ENCODE assay signal across 16 cellular contexts in the genomic region with DNA sequence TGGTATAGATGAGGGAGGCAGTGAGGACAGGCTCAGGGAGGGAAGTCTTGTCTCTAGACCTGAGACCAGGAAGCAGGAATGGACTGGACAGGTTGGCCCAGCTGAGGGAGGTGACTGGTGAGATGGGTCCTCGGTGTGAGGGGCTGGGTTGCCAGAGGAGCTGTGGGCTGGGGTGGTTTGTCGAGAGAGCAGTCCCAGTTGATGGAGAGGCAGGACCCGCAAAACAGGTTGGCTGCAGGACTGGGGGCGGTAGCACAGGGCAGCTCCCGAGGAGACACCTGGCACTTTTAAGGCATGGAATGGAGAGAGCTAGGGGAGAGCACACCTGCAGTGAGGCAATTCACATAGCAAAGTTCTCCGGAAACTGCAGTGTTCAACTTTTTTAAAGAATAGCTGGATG.
"Had no signal": no experiment of that assay in that cellular context is flagged by ENCODE, and none has a peak within 500 bp of the region (broad histone marks: within the 10 kb centered on the region; RNA-seq: fewer than 3 reads in every experiment).

No MANE protein-coding gene starts in this region.

- H3K36me3 ChIP-seq: stomach, vagina, WERI-Rb-1 had no signal

- H3K9me3 Mint-ChIP-seq: dendritic cell treated with granulocyte-macrophage colony-stimulating factor and Interleukin-4, amounts not matched to agents 40 ng/mL and 50 ng/mL, for 4 days; nephron had no signal

- H3K27me3 Mint-ChIP-seq: dendritic cell treated with granulocyte-macrophage colony-stimulating factor and Interleukin-4, amounts not matched to agents 40 ng/mL and 50 ng/mL, for 4 days had no signal

- DNase-seq: activated CD4-positive, alpha-beta T cell treated with anti-CD3 and anti-CD28 coated beads for 48 hours; activated CD8-positive, alpha-beta memory T cell treated with anti-CD3 and anti-CD28 coated beads, Interleukin-2, amount 50 U/mL, for 48 hours; activated CD8-positive, alpha-beta T cell treated with anti-CD3 and anti-CD28 coated beads, Interleukin-2, amount 10 ng/mL, durations not matched to agents 7 days and 5 days; activated naive CD4-positive, alpha-beta T cell; amniotic stem cell; body of pancreas; cerebellar nuclear complex; mammary epithelial cell; stomach; T-helper 9 cell; WERI-Rb-1 had no signal

- H3K27ac ChIP-seq: body of pancreas, skin epidermis, stomach, WERI-Rb-1 had no signal

- H3K27me3 ChIP-seq: body of pancreas, stomach, vagina had no signal

- ATAC-seq: activated CD8-positive, alpha-beta T cell treated with anti-CD3 and anti-CD28 coated beads, Interleukin-2, amount 10 ng/mL, durations not matched to agents 7 days and 5 days; body of pancreas; left lobe of liver had no signal

- H3K4me3 ChIP-seq: body of pancreas, skin epidermis, stomach, vagina had no signal

- H3K27ac Mint-ChIP-seq: activated CD8-positive, alpha-beta T cell treated with anti-CD3 and anti-CD28 coated beads, Interleukin-2, amount 10 ng/mL, durations not matched to agents 7 days and 5 days; dendritic cell treated with granulocyte-macrophage colony-stimulating factor and Interleukin-4, amounts not matched to agents 40 ng/mL and 50 ng/mL, for 4 days had no signal

- H3K9me3 ChIP-seq: body of pancreas, stomach, vagina had no signal

- H3K4me3 Mint-ChIP-seq: activated CD8-positive, alpha-beta T cell treated with anti-CD3 and anti-CD28 coated beads, Interleukin-2, amount 10 ng/mL, durations not matched to agents 7 days and 5 days; dendritic cell treated with granulocyte-macrophage colony-stimulating factor and Interleukin-4, amounts not matched to agents 40 ng/mL and 50 ng/mL, for 4 days; nephron had no signal
